ENCODE assay signal across 14 cellular contexts in genomic region chr9:114002986-114003740, GRCh38.
DNase-seq lines count a peak whose midpoint lies in the region; FAIRE-seq and TF ChIP-seq lines count a peak whose summit lies in the region.
"Had no signal": no experiment of that assay in that cellular context is flagged by ENCODE, and none has a peak within 500 bp of the region (broad histone marks: within the 10 kb centered on the region; RNA-seq: fewer than 3 reads in every experiment).

No MANE protein-coding gene starts in this region.

- FAIRE-seq in GM12892 (lab: Jason Lieb, UNC), result no peak

- no peaks in the 10 kb centered on the region for H3K9me3 ChIP-seq in colonic mucosa
- H3K9me3 ChIP-seq: SJCRH30 had no signal

- no peak overlapping the region for H3K9ac ChIP-seq in colonic mucosa (ENCODE audit: low read depth in 2 of 2, low read length in 2 of 2)
- H3K9ac ChIP-seq: GM23248 had no signal

- H3K4me1 Mint-ChIP-seq in neural crest cell, result peaks cover 21% of the 10 kb centered on the region
- H3K4me1 Mint-ChIP-seq: stimulated activated memory B cell treated with anti-CD40 and anti-IgM and Interleukin-4, amounts not matched to agents 10 μg/mL and 1 μg/mL and 100 μg/mL, for 72 hours had no signal

- peak overlapping the region; percentile 19 for H3K27ac Mint-ChIP-seq in neural crest cell (ENCODE audit: unreplicated experiment)
- H3K27ac Mint-ChIP-seq: dendritic cell treated with granulocyte-macrophage colony-stimulating factor and Interleukin-4, amounts not matched to agents 40 ng/mL and 50 ng/mL, for 4 days; stimulated activated memory B cell treated with anti-CD40 and anti-IgM and Interleukin-4, amounts not matched to agents 10 μg/mL and 1 μg/mL and 100 μg/mL, for 72 hours had no signal

- no peak for TF ChIP-seq POLR2A in GM12892 (IDR thresholded peaks at IDR 0.05; ENCODE audit: low read depth, low read length)

- H3K4me3 Mint-ChIP-seq in neural crest cell, result peak overlapping the region; percentile 13
- H3K4me3 Mint-ChIP-seq: dendritic cell treated with granulocyte-macrophage colony-stimulating factor and Interleukin-4, amounts not matched to agents 40 ng/mL and 50 ng/mL, for 4 days; stimulated activated memory B cell treated with anti-CD40 and anti-IgM and Interleukin-4, amounts not matched to agents 10 μg/mL and 1 μg/mL and 100 μg/mL, for 72 hours had no signal

- DNase-seq in COLO829 (ENCODE audit: low spot score) (peak; percentile 58), M059J (ENCODE audit: low read depth) (peak; percentile 37), colonic mucosa (peak; percentile 11), neural crest cell (ENCODE audit: low read depth, low spot score) (no peak), GM12892 (ENCODE audit: insufficient read length) (no peak), EL (no peak), NCI-H187 treated with DMSO at 0.1 percent for 48 hours (lab: John Stamatoyannopoulos, UW) (no peak), NCI-H1930 (lab: John Stamatoyannopoulos, UW) (no peak)
- DNase-seq: GM23248; NCI-H187; SJCRH30; stimulated activated CD4-positive, alpha-beta T cell treated with anti-CD3 and anti-CD28 coated beads, Interleukin-4, amount 100 ng/mL, for 24 hours had no signal

- no peaks in the 10 kb centered on the region for H3K36me3 ChIP-seq in colonic mucosa

- H3K36me3 Mint-ChIP-seq in neural crest cell (ENCODE audit: low read depth), result peaks cover 8% of the 10 kb centered on the region
- H3K36me3 Mint-ChIP-seq: stimulated activated memory B cell treated with anti-CD40 and anti-IgM and Interleukin-4, amounts not matched to agents 10 μg/mL and 1 μg/mL and 100 μg/mL, for 72 hours had no signal

- H3K9me3 Mint-ChIP-seq in neural crest cell, result no peaks in the 10 kb centered on the region
- H3K9me3 Mint-ChIP-seq: dendritic cell treated with granulocyte-macrophage colony-stimulating factor and Interleukin-4, amounts not matched to agents 40 ng/mL and 50 ng/mL, for 4 days; stimulated activated memory B cell treated with anti-CD40 and anti-IgM and Interleukin-4, amounts not matched to agents 10 μg/mL and 1 μg/mL and 100 μg/mL, for 72 hours had no signal

- H3K4me1 ChIP-seq in colonic mucosa, result no peaks in the 10 kb centered on the region
- H3K4me1 ChIP-seq: SJCRH30 had no signal

- H3K27me3 ChIP-seq in colonic mucosa, result no peaks in the 10 kb centered on the region
- H3K27me3 ChIP-seq: SJCRH30 had no signal

- no peak overlapping the region for H3K27ac ChIP-seq in colonic mucosa
- H3K27ac ChIP-seq: GM23248, SJCRH30 had no signal

- H3K27me3 Mint-ChIP-seq in neural crest cell (ENCODE audit: low read depth), result no peaks in the 10 kb centered on the region

- TF ChIP-seq CTCF in colonic mucosa (IDR thresholded peaks at IDR 0.05) (no peak), neural crest cell (conservative IDR thresholded peaks at IDR 0.05) (no peak)

- no peak overlapping the region for H3K4me3 ChIP-seq in colonic mucosa
- H3K4me3 ChIP-seq: GM23248, SJCRH30 had no signal

- intact Hi-C loops in colonic mucosa (cut with DNase I), result no loop called here

Comparison
In these comparisons a context has a peak if more than half of its experiments do, and no peak if none do; other contexts are left out.
1. DNase-seq: peak in COLO829 (single experiment), M059J (single experiment) and colonic mucosa (single experiment); none in neural crest cell (single experiment), GM12892 (single experiment), EL (single experiment), NCI-H187 treated with DMSO at 0.1 percent for 48 hours (single experiment) and NCI-H1930 (0 of 2).